ENCODE assay signal across 28 cellular contexts in genomic region chr20:8842525-8842924, GRCh38.
"Had no signal": no experiment of that assay in that cellular context is flagged by ENCODE, and none has a peak within 500 bp of the region (broad histone marks: within the 10 kb centered on the region; RNA-seq: fewer than 3 reads in every experiment).

No MANE protein-coding gene starts in this region.

- ATAC-seq: activated naive CD4-positive, alpha-beta T cell treated with anti-CD3 and anti-CD28 coated beads, Interleukin-2, amount 50 U/mL, for 72 hours; activated T-cell treated with anti-CD3 and anti-CD28 coated beads, Interleukin-2, amount 50 U/mL, for 72 hours; esophagus mucosa; foreskin keratinocyte; gastrocnemius medialis; heart right ventricle; WTC11 had no signal

- H3K9me3 Mint-ChIP-seq: activated CD4-positive, alpha-beta memory T cell treated with anti-CD3 and anti-CD28 coated beads, Interleukin-2, amount 10 ng/mL, durations not matched to agents 7 days and 5 days; activated CD4-positive, alpha-beta T cell treated with anti-CD3 and anti-CD28 coated beads, Interleukin-2, amount 10 ng/mL, durations not matched to agents 7 days and 5 days; activated naive CD4-positive, alpha-beta T cell treated with anti-CD3 and anti-CD28 coated beads, Interleukin-2, amount 10 ng/mL, durations not matched to agents 7 days and 5 days; activated naive CD4-positive, alpha-beta T cell treated with anti-CD3 and anti-CD28 coated beads, Interleukin-2, amount 50 U/mL, for 72 hours; activated T-cell treated with anti-CD3 and anti-CD28 coated beads, Interleukin-2, amount 50 U/mL, for 24 hours; activated T-cell treated with anti-CD3 and anti-CD28 coated beads, Interleukin-2, amount 50 U/mL, for 72 hours; central memory CD8-positive, alpha-beta T cell; dendritic cell treated with granulocyte-macrophage colony-stimulating factor and Interleukin-4, amounts not matched to agents 40 ng/mL and 50 ng/mL, for 4 days had no signal

- DNase-seq: activated CD4-positive, alpha-beta memory T cell treated with anti-CD3 and anti-CD28 coated beads, Interleukin-2, amount 10 ng/mL, durations not matched to agents 7 days and 5 days; activated CD4-positive, alpha-beta T cell treated with anti-CD3 and anti-CD28 coated beads for 1 hour; activated CD4-positive, alpha-beta T cell treated with anti-CD3 and anti-CD28 coated beads for 4 hours; activated CD4-positive, alpha-beta T cell treated with anti-CD3 and anti-CD28 coated beads, Interleukin-2, amount 10 ng/mL, durations not matched to agents 7 days and 5 days; activated CD4-positive, alpha-beta T cell treated with anti-CD3 and anti-CD28 coated beads, Interleukin-2, amount 50 U/mL, for 4 hours; activated CD8-positive, alpha-beta memory T cell treated with anti-CD3 and anti-CD28 coated beads, Interleukin-2, amount 50 U/mL, for 48 hours; activated gamma-delta T cell; activated naive CD4-positive, alpha-beta T cell; activated naive CD4-positive, alpha-beta T cell treated with anti-CD3 and anti-CD28 coated beads, Interleukin-2, amount 10 ng/mL, durations not matched to agents 7 days and 5 days; activated naive CD8-positive, alpha-beta T cell treated with anti-CD3 and anti-CD28 coated beads, Interleukin-2, amount 10 ng/mL, durations not matched to agents 7 days and 5 days; activated T-cell treated with anti-CD3 and anti-CD28 coated beads for 4 hours; activated T-cell treated with anti-CD3 and anti-CD28 coated beads, Interleukin-2, amount 50 U/mL, for 24 hours; activated T-cell treated with anti-CD3 and anti-CD28 coated beads, Interleukin-2, amount 50 U/mL, for 72 hours; amniotic stem cell; anterior cingulate cortex; brain microvascular endothelial cell; dorsolateral prefrontal cortex; effector memory CD4-positive, alpha-beta T cell; endodermal cell; foreskin keratinocyte; gastrocnemius medialis; heart right ventricle; T-helper 2 cell had no signal

- H3K27me3 Mint-ChIP-seq: activated CD4-positive, alpha-beta memory T cell treated with anti-CD3 and anti-CD28 coated beads, Interleukin-2, amount 10 ng/mL, durations not matched to agents 7 days and 5 days; activated CD4-positive, alpha-beta T cell treated with anti-CD3 and anti-CD28 coated beads, Interleukin-2, amount 10 ng/mL, durations not matched to agents 7 days and 5 days; activated naive CD4-positive, alpha-beta T cell treated with anti-CD3 and anti-CD28 coated beads, Interleukin-2, amount 10 ng/mL, durations not matched to agents 7 days and 5 days; activated T-cell treated with anti-CD3 and anti-CD28 coated beads, Interleukin-2, amount 50 U/mL, for 24 hours; central memory CD8-positive, alpha-beta T cell; dendritic cell treated with granulocyte-macrophage colony-stimulating factor and Interleukin-4, amounts not matched to agents 40 ng/mL and 50 ng/mL, for 4 days had no signal

- H3K27ac Mint-ChIP-seq: activated CD4-positive, alpha-beta memory T cell treated with anti-CD3 and anti-CD28 coated beads, Interleukin-2, amount 10 ng/mL, durations not matched to agents 7 days and 5 days; activated CD4-positive, alpha-beta T cell treated with anti-CD3 and anti-CD28 coated beads, Interleukin-2, amount 10 ng/mL, durations not matched to agents 7 days and 5 days; activated naive CD4-positive, alpha-beta T cell treated with anti-CD3 and anti-CD28 coated beads, Interleukin-2, amount 10 ng/mL, durations not matched to agents 7 days and 5 days; activated naive CD4-positive, alpha-beta T cell treated with anti-CD3 and anti-CD28 coated beads, Interleukin-2, amount 50 U/mL, for 72 hours; activated naive CD8-positive, alpha-beta T cell treated with anti-CD3 and anti-CD28 coated beads, Interleukin-2, amount 10 ng/mL, durations not matched to agents 7 days and 5 days; activated T-cell treated with anti-CD3 and anti-CD28 coated beads, Interleukin-2, amount 50 U/mL, for 24 hours; activated T-cell treated with anti-CD3 and anti-CD28 coated beads, Interleukin-2, amount 50 U/mL, for 72 hours; dendritic cell treated with granulocyte-macrophage colony-stimulating factor and Interleukin-4, amounts not matched to agents 40 ng/mL and 50 ng/mL, for 4 days; endodermal cell; WTC11 had no signal

- H3K4me1 Mint-ChIP-seq: activated CD4-positive, alpha-beta memory T cell treated with anti-CD3 and anti-CD28 coated beads, Interleukin-2, amount 10 ng/mL, durations not matched to agents 7 days and 5 days; activated CD4-positive, alpha-beta T cell treated with anti-CD3 and anti-CD28 coated beads, Interleukin-2, amount 10 ng/mL, durations not matched to agents 7 days and 5 days; activated naive CD4-positive, alpha-beta T cell treated with anti-CD3 and anti-CD28 coated beads, Interleukin-2, amount 10 ng/mL, durations not matched to agents 7 days and 5 days; activated naive CD8-positive, alpha-beta T cell treated with anti-CD3 and anti-CD28 coated beads, Interleukin-2, amount 10 ng/mL, durations not matched to agents 7 days and 5 days; central memory CD8-positive, alpha-beta T cell; endodermal cell had no signal

- H3K4me3 Mint-ChIP-seq: activated CD4-positive, alpha-beta memory T cell treated with anti-CD3 and anti-CD28 coated beads, Interleukin-2, amount 10 ng/mL, durations not matched to agents 7 days and 5 days; activated CD4-positive, alpha-beta T cell treated with anti-CD3 and anti-CD28 coated beads, Interleukin-2, amount 10 ng/mL, durations not matched to agents 7 days and 5 days; activated naive CD4-positive, alpha-beta T cell treated with anti-CD3 and anti-CD28 coated beads, Interleukin-2, amount 10 ng/mL, durations not matched to agents 7 days and 5 days; activated naive CD8-positive, alpha-beta T cell treated with anti-CD3 and anti-CD28 coated beads, Interleukin-2, amount 10 ng/mL, durations not matched to agents 7 days and 5 days; activated T-cell treated with anti-CD3 and anti-CD28 coated beads, Interleukin-2, amount 50 U/mL, for 24 hours; activated T-cell treated with anti-CD3 and anti-CD28 coated beads, Interleukin-2, amount 50 U/mL, for 72 hours; central memory CD8-positive, alpha-beta T cell; dendritic cell treated with granulocyte-macrophage colony-stimulating factor and Interleukin-4, amounts not matched to agents 40 ng/mL and 50 ng/mL, for 4 days; endodermal cell; WTC11 had no signal

- H3K36me3 Mint-ChIP-seq: activated naive CD4-positive, alpha-beta T cell treated with anti-CD3 and anti-CD28 coated beads, Interleukin-2, amount 10 ng/mL, durations not matched to agents 7 days and 5 days; activated naive CD4-positive, alpha-beta T cell treated with anti-CD3 and anti-CD28 coated beads, Interleukin-2, amount 50 U/mL, for 72 hours; activated naive CD8-positive, alpha-beta T cell treated with anti-CD3 and anti-CD28 coated beads, Interleukin-2, amount 10 ng/mL, durations not matched to agents 7 days and 5 days had no signal
